19 cellular contexts compared by ENCODE assay signal in genomic region chr15:81184188-81184587, GRCh38. TPM values are rescaled to one million over a fixed set of nuclear protein-coding genes. Genes with fewer than 3 reads are reported as not detected.
A peak's percentile ranks its signal among the peaks of the same experiment; 100 is the strongest.
DNase-seq lines count a peak whose midpoint lies in the region; ATAC-seq and TF ChIP-seq lines count a peak whose summit lies in the region.
"Had no signal": no experiment of that assay in that cellular context is flagged by ENCODE, and none has a peak within 500 bp of the region (broad histone marks: within the 10 kb centered on the region; RNA-seq: fewer than 3 reads in every experiment).

No MANE protein-coding gene starts in this region.

- H3K4me1 Mint-ChIP-seq in T-cell: peaks cover 0 to 38% (median 11%) of the 10 kb centered on the region in 3 donors
- H3K4me1 Mint-ChIP-seq: memory B cell had no signal

- peaks cover 34 to 46% of the 10 kb centered on the region in 2 donors for H3K27me3 Mint-ChIP-seq in T-cell

- DNase-seq in Ammon's horn (ENCODE audit: low spot score) (peak; percentile 44), T-cell (peak in 1 of 34 experiments; percentile 4), Right ventricle myocardium superior (peak; percentile 53), gastrocnemius medialis (peak; percentile 19 to 64), NCI-H1417 (lab: John Stamatoyannopoulos, UW) (no peak), iPS-NIHi11 (ENCODE audit: low spot score) (no peak), PC-3 (no peak)
- DNase-seq: activated CD8-positive, alpha-beta memory T cell treated with anti-CD3 and anti-CD28 coated beads, Interleukin-2, amount 50 U/mL, for 48 hours; amygdala; HCEC 1CT; hippocampal formation; KG1; NCI-H2029; NCI-H748 treated with DMSO at 0.1 percent for 48 hours; SIG-M5 had no signal

- POLR2A ChIA-PET in T-cell (lab: Charles Lee): no interaction called here
- POLR2A ChIA-PET in PC-3 (lab: Charles Lee; ENCODE audit: unreplicated experiment): no interaction called here

- in situ Hi-C loops in gastrocnemius medialis (cut with MboI; ENCODE audit: low sequenced_read_pairs in 4 of 4): no loop called here

- intact Hi-C loops in Right ventricle myocardium superior (cut with DNase I) (no loop called here), gastrocnemius medialis (cut with DNase I; ENCODE audit: low total_unique reads) (no loop called here), PC-3 (cut with micrococcal nuclease) (no loop called here)

- H3K27ac Mint-ChIP-seq in T-cell: no peak overlapping the region
- H3K27ac Mint-ChIP-seq: memory B cell had no signal

- H3K9me2 ChIP-seq in PC-3 (replicated peaks; ENCODE audit: low read length): no peaks in the 10 kb centered on the region

- H4K20me1 ChIP-seq in PC-3 (ENCODE audit: low read length): no peaks in the 10 kb centered on the region
- H4K20me1 ChIP-seq: BLaER1 treated with 17β-estradiol and CSF1 and Interleukin-3, amounts not matched to agents 10 nM and 100 nM had no signal

- peak overlapping the region in 1 of 4 donors; percentile 40 for H3K27ac ChIP-seq in gastrocnemius medialis
- no peak overlapping the region for H3K27ac ChIP-seq in PC-3 (ENCODE audit: low read length)
- H3K27ac ChIP-seq: BLaER1 treated with 17β-estradiol and CSF1 and Interleukin-3, amounts not matched to agents 10 nM and 100 nM had no signal

- no TSS peak for BruUV-seq in PC-3 (replicated peaks; lab: Mats Ljungman, UMichigan)

- H3K9me3 Mint-ChIP-seq in T-cell: no peaks in the 10 kb centered on the region
- H3K9me3 Mint-ChIP-seq: memory B cell had no signal

- TF ChIP-seq CTCF in gastrocnemius medialis (IDR thresholded peaks at IDR 0.05 in 4 of 5, conservative IDR thresholded peaks at IDR 0.05 in 1 of 5) (no peak), PC-3 (conservative IDR thresholded peaks at IDR 0.05; ENCODE audit: low read depth, low read length) (no peak)

- no peak overlapping the region for H3K4me2 ChIP-seq in PC-3 (ENCODE audit: low read length)

- CTCF ChIA-PET in T-cell (lab: Charles Lee) (no interaction called here), PC-3 (lab: Charles Lee) (no interaction called here)

- no peak overlapping the region for H3K4me3 Mint-ChIP-seq in T-cell
- H3K4me3 Mint-ChIP-seq: memory B cell had no signal

- ATAC-seq in T-cell (replicated peaks in 1 of 4): peak in 3 of 4 experiments; percentile 27 to 84 (median 68)
- peak; percentile 43 for ATAC-seq in Right ventricle myocardium superior (ENCODE audit: poor library complexity)
- peak; percentile 32 to 63 for ATAC-seq in gastrocnemius medialis
- ATAC-seq in HG03442 (IDR thresholded peaks at IDR 0.05; ENCODE audit: unreplicated experiment): no peak
- no peak for ATAC-seq in PC-3

- H3K9me3 ChIP-seq in gastrocnemius medialis: no peaks in the 10 kb centered on the region
- H3K9me3 ChIP-seq in PC-3 (ENCODE audit: low read length): no peaks in the 10 kb centered on the region
- H3K9me3 ChIP-seq: BLaER1 treated with 17β-estradiol and CSF1 and Interleukin-3, amounts not matched to agents 10 nM and 100 nM had no signal

- no peaks in the 10 kb centered on the region for H3K36me3 Mint-ChIP-seq in T-cell
- H3K36me3 Mint-ChIP-seq: memory B cell had no signal

- peaks cover 0 to 3% (median 3%) of the 10 kb centered on the region in 3 donors for H3K27me3 ChIP-seq in gastrocnemius medialis
- H3K27me3 ChIP-seq in PC-3 (ENCODE audit: low read length): peaks cover 58% of the 10 kb centered on the region
- H3K27me3 ChIP-seq: BLaER1 treated with 17β-estradiol and CSF1 and Interleukin-3, amounts not matched to agents 10 nM and 100 nM had no signal

- H3K4me3 ChIP-seq in gastrocnemius medialis: no peak overlapping the region
- H3K4me3 ChIP-seq in PC-3 (ENCODE audit: low read length): no peak overlapping the region
- H3K4me3 ChIP-seq: BLaER1 treated with 17β-estradiol and CSF1 and Interleukin-3, amounts not matched to agents 10 nM and 100 nM had no signal

- no peaks in the 10 kb centered on the region for H3F3A ChIP-seq in PC-3 (ENCODE audit: low read length, unreplicated experiment)

- H3K36me3 ChIP-seq in gastrocnemius medialis (no peaks in the 10 kb centered on the region), PC-3 (ENCODE audit: low read depth, low read length) (no peaks in the 10 kb centered on the region)
- H3K36me3 ChIP-seq: BLaER1 treated with 17β-estradiol and CSF1 and Interleukin-3, amounts not matched to agents 10 nM and 100 nM had no signal

- no peaks in the 10 kb centered on the region for H3K79me2 ChIP-seq in PC-3 (ENCODE audit: low read length)

- no peak for TF ChIP-seq POLR2A in gastrocnemius medialis (IDR thresholded peaks at IDR 0.05)

- no peak overlapping the region for H3K9ac ChIP-seq in PC-3 (ENCODE audit: low read length)
- H3K9ac ChIP-seq: BLaER1 treated with 17β-estradiol and CSF1 and Interleukin-3, amounts not matched to agents 10 nM and 100 nM had no signal

- H2AFZ ChIP-seq in PC-3 (ENCODE audit: low read length): no peak overlapping the region

- H3K4me1 ChIP-seq in gastrocnemius medialis: no peaks in the 10 kb centered on the region
- no peaks in the 10 kb centered on the region for H3K4me1 ChIP-seq in PC-3 (ENCODE audit: insufficient read depth, low read length)

RNA-seq across cellular contexts. Expression of gene IL16, which starts 12.5 kb away (rescaled TPM):
- total RNA-seq in T-cell (100 to 1,000 TPM; 143 to 319 (median 299) TPM), Right ventricle myocardium superior (2.7 TPM), gastrocnemius medialis (1 to 10 TPM; 3.3 to 4.5 (median 4.3) TPM), PC-3 (2014; rRNA removed) (0.04 TPM in 1 of 2 replicates, not detected in the other)
- total RNA-seq: osteocyte had no signal

RNA-seq across cellular contexts. Expression of gene CFAP161, which starts 50.1 kb away (rescaled TPM):
- under 1 TPM in 1 of 5 donors, not detected in 4; 0.35 TPM for total RNA-seq in T-cell
- 0.30 TPM for total RNA-seq in Right ventricle myocardium superior
- not detected for total RNA-seq in gastrocnemius medialis
- total RNA-seq in PC-3 (2014; rRNA removed): 0.52 and 0.55 TPM in 2 replicates
- total RNA-seq: osteocyte had no signal

Comparison
In these comparisons a context has a peak if more than half of its experiments do, and no peak if none do; other contexts are left out.
1. DNase-seq: peak in Ammon's horn (single experiment), Right ventricle myocardium superior (single experiment) and gastrocnemius medialis (2 of 2); none in NCI-H1417 (0 of 3), iPS-NIHi11 (single experiment) and PC-3 (single experiment).
2. ATAC-seq: peak in T-cell (3 of 4), Right ventricle myocardium superior (single experiment) and gastrocnemius medialis (2 of 2); none in HG03442 (single experiment) and PC-3 (single experiment).
3. RNA of gene IL16, which starts 12.5 kb away (total RNA-seq): 143 to 319 TPM in T-cell; 3.3 to 4.5 TPM in gastrocnemius medialis, 2.7 TPM in Right ventricle myocardium superior (single experiment) and 0.04 TPM in PC-3; every median in the first group is over 10 times any median in the second.